Comparison of ENCODE assay signal across 3 cellular contexts in the genomic region with DNA sequence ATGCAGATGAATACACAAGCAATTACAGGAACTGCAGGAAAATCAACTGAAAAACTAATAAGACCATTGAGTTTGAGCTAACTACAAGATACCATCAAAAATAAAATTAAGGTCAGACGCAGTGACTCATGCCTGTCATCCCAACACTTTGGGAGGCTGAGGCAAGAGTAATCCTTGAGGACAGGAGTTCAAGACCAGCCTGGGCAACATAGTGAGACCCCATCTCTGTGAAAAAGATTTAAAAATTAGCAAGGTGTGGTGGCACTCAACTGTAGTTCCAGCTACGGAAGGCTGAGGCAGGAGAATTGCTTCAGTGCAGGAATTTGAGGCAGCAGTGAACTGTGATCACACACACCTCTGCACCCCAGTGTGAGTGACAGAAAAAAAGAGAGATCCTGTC.
TF ChIP-seq lines count a peak whose summit lies in the region.

No MANE protein-coding gene starts in this region.

TF ChIP-seq in HepG2, 621 proteins besides CTCF, POLR2A, EP300 and RAD21:
- TF ChIP-seq KDM4B (CRISPR knock-in tag; IDR thresholded peaks at IDR 0.05) (no peak), ZNF121 (CRISPR knock-in tag; IDR thresholded peaks at IDR 0.05) (peak; percentile 33; the same call in 1 of the 2 replicates), ZNF891 (CRISPR knock-in tag; IDR thresholded peaks at IDR 0.05) (no peak), ZNF766 (CRISPR knock-in tag; IDR thresholded peaks at IDR 0.05; ENCODE audit: borderline replicate concordance) (no peak), ZNF598 (CRISPR knock-in tag; IDR thresholded peaks at IDR 0.05; ENCODE audit: borderline replicate concordance) (no peak), FIP1L1 (IDR thresholded peaks at IDR 0.05; ENCODE audit: borderline replicate concordance, insufficient read depth, low read depth, low read length) (no peak)
- TF ChIP-seq, protein P1, sequence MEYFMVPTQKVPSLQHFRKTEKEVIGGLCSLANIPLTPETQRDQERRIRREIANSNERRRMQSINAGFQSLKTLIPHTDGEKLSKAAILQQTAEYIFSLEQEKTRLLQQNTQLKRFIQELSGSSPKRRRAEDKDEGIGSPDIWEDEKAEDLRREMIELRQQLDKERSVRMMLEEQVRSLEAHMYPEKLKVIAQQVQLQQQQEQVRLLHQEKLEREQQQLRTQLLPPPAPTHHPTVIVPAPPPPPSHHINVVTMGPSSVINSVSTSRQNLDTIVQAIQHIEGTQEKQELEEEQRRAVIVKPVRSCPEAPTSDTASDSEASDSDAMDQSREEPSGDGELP (IDR thresholded peaks at IDR 0.05; ENCODE audit: borderline replicate concordance, low read depth), result no peak

TF ChIP-seq in K562, 482 proteins besides CTCF, POLR2A, EP300 and RAD21:
- TF ChIP-seq ZNF121 (CRISPR knock-in tag; conservative IDR thresholded peaks at IDR 0.05), result 0 out of 2 replicates have a peak, but pooled peaks have one; percentile 25
- TF ChIP-seq ETV1 (tag; conservative IDR thresholded peaks at IDR 0.05; ENCODE audit: low read depth), result no peak

TF ChIP-seq in SK-N-SH treated with all-trans-retinoic acid at 6 μM for 48 hours, 23 proteins besides CTCF, POLR2A, EP300 and RAD21 (continued from another document):
- TF ChIP-seq ZC3H10 (CRISPR knock-in tag; IDR thresholded peaks at IDR 0.05), result no peak
- no peak for TF ChIP-seq CSDC2 (CRISPR knock-in tag; IDR thresholded peaks at IDR 0.05)
- no peak for TF ChIP-seq OSR1 (CRISPR knock-in tag; IDR thresholded peaks at IDR 0.05)
- no peak for TF ChIP-seq ISL1 (CRISPR knock-in tag; IDR thresholded peaks at IDR 0.05)
